In the genomic region with DNA sequence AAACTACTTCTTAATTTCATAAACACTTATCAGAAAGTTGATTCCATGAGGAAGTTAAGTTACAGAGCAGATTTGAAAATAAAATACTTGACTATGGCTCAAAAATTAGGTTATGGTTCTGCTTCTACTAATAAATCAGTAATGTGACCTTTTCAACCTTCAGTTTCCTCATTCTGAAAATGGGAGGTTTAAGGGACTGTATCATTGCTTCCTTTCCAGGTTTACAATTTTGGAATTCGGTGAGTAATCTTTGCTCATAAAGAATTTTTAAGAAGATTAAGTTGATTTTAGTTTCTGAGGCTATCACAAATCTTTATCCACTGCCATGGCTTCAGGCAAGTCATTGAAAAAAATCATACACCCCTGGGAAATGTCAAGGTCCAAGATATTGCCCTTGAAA, we compare ENCODE assay signal across 18 cellular contexts.
A peak's percentile ranks its signal among the peaks of the same experiment; 100 is the strongest.
DNase-seq lines count a peak whose midpoint lies in the region; ATAC-seq, FAIRE-seq and TF ChIP-seq lines count a peak whose summit lies in the region.
"Had no signal": no experiment of that assay in that cellular context is flagged by ENCODE, and none has a peak within 500 bp of the region (broad histone marks: within the 10 kb centered on the region; RNA-seq: fewer than 3 reads in every experiment).

No MANE protein-coding gene starts in this region.

- H2BK5ac ChIP-seq in IMR-90 (ENCODE audit: low read depth, low read length, poor library complexity, severe bottlenecking) = no peak overlapping the region

- no peak overlapping the region for H2AK5ac ChIP-seq in IMR-90 (ENCODE audit: low read depth, low read length)

- H3K4me2 ChIP-seq in IMR-90 (ENCODE audit: low read depth, low read length) (no peak overlapping the region), endothelial cell of umbilical vein (ENCODE audit: insufficient read depth, low read length) (peak overlapping the region; percentile 33)
- H3K4me2 ChIP-seq: A549, BLaER1 had no signal

- no peaks in the 10 kb centered on the region for H3K79me1 ChIP-seq in IMR-90 (ENCODE audit: low read depth in 1 of 2, low read length in 2 of 2)

- H3K36me3 ChIP-seq in ACC112 (ENCODE audit: insufficient read depth, low read length) = no peaks in the 10 kb centered on the region
- no peaks in the 10 kb centered on the region for H3K36me3 ChIP-seq in IMR-90 (ENCODE audit: control insufficient read depth, insufficient read depth, low read length)
- no peaks in the 10 kb centered on the region for H3K36me3 ChIP-seq in endothelial cell of umbilical vein (ENCODE audit: control insufficient read depth in 2 of 2, extremely low read depth in 1 of 2, insufficient read depth in 2 of 2, low read length in 2 of 2)
- H3K36me3 ChIP-seq: BLaER1 had no signal

- no peak overlapping the region for H4K8ac ChIP-seq in IMR-90 (ENCODE audit: low read depth in 2 of 2, low read length in 2 of 2)

- no peaks in the 10 kb centered on the region for H4K20me1 ChIP-seq in IMR-90 (ENCODE audit: insufficient read depth, low read length)
- no peaks in the 10 kb centered on the region for H4K20me1 ChIP-seq in endothelial cell of umbilical vein (replicated peaks; ENCODE audit: control insufficient read depth, extremely low read depth, insufficient read depth, low read length)
- H4K20me1 ChIP-seq: BLaER1 had no signal

- no peak overlapping the region for H3K14ac ChIP-seq in IMR-90 (replicated peaks; ENCODE audit: low read depth, low read length)

- WGBS in IMR-90 (ENCODE audit: extremely low coverage in 2 of 2, insufficient read length in 1 of 2), 2 experiments = no CpG with 5 or more reads among the region's 1 CpG

- H2BK15ac ChIP-seq in IMR-90 (ENCODE audit: low read depth, low read length) = no peak overlapping the region

- H3K18ac ChIP-seq in IMR-90 (ENCODE audit: low read depth, low read length) = no peak overlapping the region

- no peaks in the 10 kb centered on the region for H3K27me3 ChIP-seq in ACC112 (ENCODE audit: insufficient read depth, low read length)
- H3K27me3 ChIP-seq in IMR-90 (ENCODE audit: control insufficient read depth, insufficient read depth, low read length) = no peaks in the 10 kb centered on the region
- no peaks in the 10 kb centered on the region for H3K27me3 ChIP-seq in endothelial cell of umbilical vein (ENCODE audit: control insufficient read depth in 2 of 2, insufficient read depth in 2 of 2, low read length in 2 of 2)
- H3K27me3 ChIP-seq: BLaER1 had no signal

- no peak overlapping the region for H3K9ac ChIP-seq in IMR-90 (ENCODE audit: low read depth, low read length)
- no peak overlapping the region for H3K9ac ChIP-seq in endothelial cell of umbilical vein (replicated peaks; ENCODE audit: extremely low read depth, insufficient read depth, low read length)
- H3K9ac ChIP-seq: BLaER1 had no signal

- no peak overlapping the region for H2BK20ac ChIP-seq in IMR-90 (ENCODE audit: low read depth, low read length)

- H3K4me3 ChIP-seq in ACC112 (ENCODE audit: low read depth, low read length) = no peak overlapping the region
- H3K4me3 ChIP-seq in IMR-90 (ENCODE audit: insufficient read depth, low read depth, low read length) = no peak overlapping the region
- no peak overlapping the region for H3K4me3 ChIP-seq in endothelial cell of umbilical vein (replicated peaks in 1 of 3; ENCODE audit: insufficient read depth in 1 of 3, low read depth in 1 of 3, low read length in 3 of 3)
- H3K4me3 ChIP-seq: A549, BLaER1 had no signal

- TF ChIP-seq CTCF in IMR-90 (conservative IDR thresholded peaks at IDR 0.05; ENCODE audit: low read depth, low read length) (no peak), endothelial cell of umbilical vein (IDR thresholded peaks at IDR 0.05; ENCODE audit: extremely low read depth in 1 of 2, insufficient read depth in 1 of 2, low read depth in 1 of 2, low read length in 2 of 2) (no peak)

- DNase-seq in IMR-90 (peak; percentile 7), endothelial cell of umbilical vein (ENCODE audit: low read depth, low spot score) (peak; percentile 50), pulmonary artery endothelial cell (ENCODE audit: low read depth, low spot score) (peak; percentile 19), ecto neural progenitor cell (ENCODE audit: low spot score) (no peak)
- DNase-seq in central memory CD4-positive, alpha-beta T cell = no peak
- DNase-seq: CD4-positive, alpha-beta memory T cell; DMS153; DMS79; GDM1; GOT3; H7 had no signal

- H3K9me3 ChIP-seq in IMR-90 (ENCODE audit: control insufficient read depth, insufficient read depth, low read length) = no peaks in the 10 kb centered on the region
- H3K9me3 ChIP-seq in endothelial cell of umbilical vein (replicated peaks; ENCODE audit: control insufficient read depth, insufficient read depth, low read length) = no peaks in the 10 kb centered on the region
- H3K9me3 ChIP-seq: A549 had no signal

- H3K9me1 ChIP-seq in IMR-90 (ENCODE audit: insufficient read depth, low read length) (no peaks in the 10 kb centered on the region), endothelial cell of umbilical vein (replicated peaks; ENCODE audit: control insufficient read depth, extremely low read depth, insufficient read depth, low read length) (no peaks in the 10 kb centered on the region)

- TF ChIP-seq POLR2A in IMR-90 (IDR thresholded peaks at IDR 0.05; ENCODE audit: low read depth, low read length) = no peak
- TF ChIP-seq POLR2A in endothelial cell of umbilical vein (IDR thresholded peaks at IDR 0.05; ENCODE audit: low read depth, low read length) = no peak

- peak overlapping the region; percentile 33 for H2AFZ ChIP-seq in ACC112 (ENCODE audit: low read length, unreplicated experiment)
- no peak overlapping the region for H2AFZ ChIP-seq in IMR-90 (replicated peaks; ENCODE audit: low read length, poor library complexity)
- no peak overlapping the region for H2AFZ ChIP-seq in endothelial cell of umbilical vein (ENCODE audit: low read depth, low read length)

- H3K56ac ChIP-seq in IMR-90 (ENCODE audit: extremely low read depth, insufficient read depth, low read length) = no peak overlapping the region

- H3K4me1 ChIP-seq in ACC112 (ENCODE audit: control insufficient read depth, insufficient read depth, low read length, unreplicated experiment) (peaks cover 10% of the 10 kb centered on the region), IMR-90 (ENCODE audit: control insufficient read depth, insufficient read depth, low read length) (no peaks in the 10 kb centered on the region), endothelial cell of umbilical vein (ENCODE audit: control insufficient read depth, extremely low read depth, insufficient read depth, low read length) (peaks cover 11% of the 10 kb centered on the region)
- H3K4me1 ChIP-seq: A549, BLaER1 had no signal

- no TSS peak for BruUV-seq in IMR-90 (replicated peaks; lab: Mats Ljungman, UMichigan)
- BruUV-seq in endothelial cell of umbilical vein (replicated peaks; lab: Mats Ljungman, UMichigan) = no TSS peak

- H2BK120ac ChIP-seq in IMR-90 (ENCODE audit: low read depth, low read length) = no peak overlapping the region

- CTCF ChIA-PET in IMR-90 (lab: Yijun Ruan, JAX) = no interaction called here
- CTCF ChIA-PET in endothelial cell of umbilical vein (lab: Charles Lee) = interaction anchor here (1.5 kb wide), 1 partner anchor 18 kb away, joined by 3 read pairs; no protein-coding TSS in a partner anchor

- ATAC-seq in IMR-90 (ENCODE audit: low read depth) = no peak
- ATAC-seq in HG02610 (IDR thresholded peaks at IDR 0.05; ENCODE audit: unreplicated experiment) = no peak
- ATAC-seq: A549 had no signal

- intact Hi-C loops in IMR-90 (cut with micrococcal nuclease) (no loop called here), endothelial cell of umbilical vein (cut with micrococcal nuclease) (loop anchor here (10.0 kb wide), 1 partner anchor 1058 kb away; the partner anchor contains the start of gene DIPK2A)

- no peak overlapping the region for H2AK9ac ChIP-seq in IMR-90 (replicated peaks; ENCODE audit: low read depth, low read length, poor library complexity)

- H4K91ac ChIP-seq in IMR-90 (ENCODE audit: insufficient read depth, low read depth, low read length) = no peak overlapping the region

- no peak overlapping the region for H3K23ac ChIP-seq in IMR-90 (ENCODE audit: low read depth, low read length)

- POLR2A ChIA-PET in IMR-90 (lab: Charles Lee; ENCODE audit: unreplicated experiment) (no interaction called here), endothelial cell of umbilical vein (lab: Charles Lee) (no interaction called here)

- in situ Hi-C loops in IMR-90 (cut with MboI; ENCODE audit: low sequenced_read_pairs) = no loop called here

- no peak for TF ChIP-seq RAD21 in IMR-90 (IDR thresholded peaks at IDR 0.05; ENCODE audit: low read length)

- H3K79me2 ChIP-seq in ACC112 (ENCODE audit: control insufficient read depth, insufficient read depth, low read length, unreplicated experiment) (no peaks in the 10 kb centered on the region), endothelial cell of umbilical vein (ENCODE audit: control insufficient read depth, insufficient read depth, low read length) (no peaks in the 10 kb centered on the region)

- no peak overlapping the region for H3K4ac ChIP-seq in IMR-90 (ENCODE audit: low read depth, low read length)

- no peak overlapping the region for H4K5ac ChIP-seq in IMR-90 (ENCODE audit: low read depth, low read length)

- dilution Hi-C loops in IMR-90 (cut with HindIII; ENCODE audit: low sequenced_read_pairs, unreplicated experiment) = no loop called here
- dilution Hi-C loops in endothelial cell of umbilical vein (cut with MboI; ENCODE audit: extremely low pct_ligation_motif_present, low sequenced_read_pairs) = no loop called here

- H3K27ac ChIP-seq in ACC112 (ENCODE audit: low read depth, low read length) = no peak overlapping the region; the same call in 1 of the 2 replicates
- no peak overlapping the region for H3K27ac ChIP-seq in IMR-90 (ENCODE audit: insufficient read depth, low read length)
- H3K27ac ChIP-seq in endothelial cell of umbilical vein (ENCODE audit: insufficient read depth, low read depth, low read length) = no peak overlapping the region
- H3K27ac ChIP-seq: 22Rv1, A549, BLaER1 had no signal

- FAIRE-seq in endothelial cell of umbilical vein (lab: Jason Lieb, UNC) = no peak
- FAIRE-seq: A549, GM12892, GM18507 had no signal

TF ChIP-seq in IMR-90, 13 proteins besides CTCF, POLR2A, EP300 and RAD21 (continues in another document):
- TF ChIP-seq SMC3 (IDR thresholded peaks at IDR 0.05; ENCODE audit: low read depth, low read length) = no peak
- TF ChIP-seq MAZ (IDR thresholded peaks at IDR 0.05; ENCODE audit: borderline replicate concordance, low read depth, low read length) = no peak
- TF ChIP-seq MXI1 (IDR thresholded peaks at IDR 0.05; ENCODE audit: borderline replicate concordance, low read depth, low read length) = no peak
- no peak for TF ChIP-seq MAFK (IDR thresholded peaks at IDR 0.05; ENCODE audit: low read depth, low read length)
- TF ChIP-seq BHLHE40 (IDR thresholded peaks at IDR 0.05; ENCODE audit: low read depth, low read length) = no peak

TF ChIP-seq in endothelial cell of umbilical vein, 7 proteins besides CTCF, POLR2A, EP300 and RAD21 (continues in another document):
- TF ChIP-seq FOS (IDR thresholded peaks at IDR 0.05; ENCODE audit: borderline replicate concordance, insufficient read depth, low read length) (peak; percentile 67), GATA2 (IDR thresholded peaks at IDR 0.05; ENCODE audit: insufficient read depth, insufficient read length, low read depth, low read length) (peak; percentile 20)

Comparison
In these comparisons a context has a peak if more than half of its experiments do, and no peak if none do; other contexts are left out.
1. DNase-seq: peak in IMR-90 (single experiment), endothelial cell of umbilical vein (single experiment) and pulmonary artery endothelial cell (single experiment); none in ecto neural progenitor cell (single experiment) and central memory CD4-positive, alpha-beta T cell (single experiment).